Comparison of ENCODE assay signal across 15 cellular contexts in genomic region chr3:47579875-47580274, GRCh38. TPM values are rescaled to one million over a fixed set of nuclear protein-coding genes. Genes with fewer than 3 reads are reported as not detected.
DNase-seq lines count a peak whose midpoint lies in the region; ATAC-seq, FAIRE-seq and TF ChIP-seq lines count a peak whose summit lies in the region.
"Had no signal": no experiment of that assay in that cellular context is flagged by ENCODE, and none has a peak within 500 bp of the region (broad histone marks: within the 10 kb centered on the region; RNA-seq: fewer than 3 reads in every experiment).

No MANE protein-coding gene starts in this region.

- H3K4me1 ChIP-seq in endothelial cell of umbilical vein (ENCODE audit: control insufficient read depth, extremely low read depth, insufficient read depth, low read length): no peaks in the 10 kb centered on the region

- no peaks in the 10 kb centered on the region for H3K9me1 ChIP-seq in endothelial cell of umbilical vein (replicated peaks; ENCODE audit: control insufficient read depth, extremely low read depth, insufficient read depth, low read length)

- POLR2A ChIA-PET in endothelial cell of umbilical vein (lab: Charles Lee): no interaction called here

- peaks cover 3% of the 10 kb centered on the region for H3K27me3 Mint-ChIP-seq in activated naive CD8-positive, alpha-beta T cell
- H3K27me3 Mint-ChIP-seq in activated naive CD8-positive, alpha-beta T cell treated with anti-CD3 and anti-CD28 coated beads for 36 hours: peaks cover 35% of the 10 kb centered on the region
- peaks cover 45% of the 10 kb centered on the region for H3K27me3 Mint-ChIP-seq in type B pancreatic cell

- H3K4me2 ChIP-seq in endothelial cell of umbilical vein (ENCODE audit: insufficient read depth, low read length): no peak overlapping the region

- no peak overlapping the region for H2AFZ ChIP-seq in endothelial cell of umbilical vein (ENCODE audit: low read depth, low read length)

- no peaks in the 10 kb centered on the region for H3K27me3 ChIP-seq in WERI-Rb-1 (ENCODE audit: insufficient read depth, low read depth, severe bottlenecking)
- peaks cover 14 to 17% of the 10 kb centered on the region in 2 experiments for H3K27me3 ChIP-seq in endothelial cell of umbilical vein (ENCODE audit: control insufficient read depth in 2 of 2, insufficient read depth in 2 of 2, low read length in 2 of 2)

- intact Hi-C loops in endothelial cell of umbilical vein (cut with micrococcal nuclease): loop anchor here (5.0 kb wide), 1 partner anchor 58 kb away; no protein-coding TSS in a partner anchor

- H3K36me3 ChIP-seq in WERI-Rb-1 (peaks cover 3% of the 10 kb centered on the region), endothelial cell of umbilical vein (ENCODE audit: control insufficient read depth in 2 of 2, extremely low read depth in 1 of 2, insufficient read depth in 2 of 2, low read length in 2 of 2) (no peaks in the 10 kb centered on the region)
- H3K36me3 ChIP-seq: MG63 had no signal

- dilution Hi-C loops in endothelial cell of umbilical vein (cut with MboI; ENCODE audit: extremely low pct_ligation_motif_present, low sequenced_read_pairs): no loop called here

- TF ChIP-seq POLR2A in endothelial cell of umbilical vein (IDR thresholded peaks at IDR 0.05; ENCODE audit: low read depth, low read length): no peak

- no peak overlapping the region for H3K9ac ChIP-seq in endothelial cell of umbilical vein (replicated peaks; ENCODE audit: extremely low read depth, insufficient read depth, low read length)
- H3K9ac ChIP-seq: BLaER1 treated with 17β-estradiol and CSF1 and Interleukin-3, amounts not matched to agents 10 nM and 100 nM had no signal

- TF ChIP-seq CTCF in WERI-Rb-1 (IDR thresholded peaks at IDR 0.05; ENCODE audit: low read depth, low read length) (no peak), endothelial cell of umbilical vein (IDR thresholded peaks at IDR 0.05; ENCODE audit: extremely low read depth in 1 of 2, insufficient read depth in 1 of 2, low read depth in 1 of 2, low read length in 2 of 2) (no peak), type B pancreatic cell (conservative IDR thresholded peaks at IDR 0.05) (no peak)

- H3K4me1 Mint-ChIP-seq in activated naive CD8-positive, alpha-beta T cell (ENCODE audit: low read depth): peaks cover 2% of the 10 kb centered on the region
- no peaks in the 10 kb centered on the region for H3K4me1 Mint-ChIP-seq in activated naive CD8-positive, alpha-beta T cell treated with anti-CD3 and anti-CD28 coated beads for 36 hours
- H3K4me1 Mint-ChIP-seq in type B pancreatic cell (ENCODE audit: unreplicated experiment): no peaks in the 10 kb centered on the region

- CTCF ChIA-PET in endothelial cell of umbilical vein (lab: Charles Lee): no interaction called here

- H3K79me2 ChIP-seq in endothelial cell of umbilical vein (ENCODE audit: control insufficient read depth, insufficient read depth, low read length): no peaks in the 10 kb centered on the region

- peak overlapping the region; percentile 75 for H3K4me3 Mint-ChIP-seq in activated naive CD8-positive, alpha-beta T cell
- no peak overlapping the region for H3K4me3 Mint-ChIP-seq in activated naive CD8-positive, alpha-beta T cell treated with anti-CD3 and anti-CD28 coated beads for 36 hours
- H3K4me3 Mint-ChIP-seq in type B pancreatic cell: peak overlapping the region; percentile 80

- no peaks in the 10 kb centered on the region for H4K20me1 ChIP-seq in endothelial cell of umbilical vein (replicated peaks; ENCODE audit: control insufficient read depth, extremely low read depth, insufficient read depth, low read length)

- no TSS peak for BruUV-seq in endothelial cell of umbilical vein (replicated peaks; lab: Mats Ljungman, UMichigan)

- FAIRE-seq in endothelial cell of umbilical vein (lab: Jason Lieb, UNC): no peak

- H3K9me3 Mint-ChIP-seq in activated naive CD8-positive, alpha-beta T cell (ENCODE audit: low read depth): no peaks in the 10 kb centered on the region
- H3K9me3 Mint-ChIP-seq in activated naive CD8-positive, alpha-beta T cell treated with anti-CD3 and anti-CD28 coated beads for 36 hours: no peaks in the 10 kb centered on the region
- no peaks in the 10 kb centered on the region for H3K9me3 Mint-ChIP-seq in type B pancreatic cell

- peak overlapping the region; percentile 53 for H3K4me3 ChIP-seq in WERI-Rb-1 (ENCODE audit: low read depth, low read length)
- H3K4me3 ChIP-seq in endothelial cell of umbilical vein (replicated peaks in 1 of 3; ENCODE audit: insufficient read depth in 1 of 3, low read depth in 1 of 3, low read length in 3 of 3): no peak overlapping the region
- H3K4me3 ChIP-seq: MG63 had no signal

- H3K27ac ChIP-seq in WERI-Rb-1: no peak overlapping the region
- H3K27ac ChIP-seq in endothelial cell of umbilical vein (ENCODE audit: insufficient read depth, low read depth, low read length): no peak overlapping the region
- H3K27ac ChIP-seq: BLaER1 treated with 17β-estradiol and CSF1 and Interleukin-3, amounts not matched to agents 10 nM and 100 nM; epithelial cell of prostate had no signal

- ATAC-seq in GM18867 (IDR thresholded peaks at IDR 0.05; ENCODE audit: unreplicated experiment): no peak

- DNase-seq in activated naive CD8-positive, alpha-beta T cell treated with anti-CD3 and anti-CD28 coated beads for 36 hours: no peak
- no peak for DNase-seq in WERI-Rb-1
- no peak for DNase-seq in endothelial cell of umbilical vein (ENCODE audit: low read depth, low spot score)
- no peak for DNase-seq in type B pancreatic cell (ENCODE audit: extremely low spot score, unreplicated experiment)
- no peak for DNase-seq in HK-2 (ENCODE audit: unreplicated experiment)
- DNase-seq: activated CD4-positive, alpha-beta T cell treated with anti-CD3 and anti-CD28 coated beads, Interleukin-2, amount 50 U/mL, for 4 hours; cerebellar nuclear complex; HCEC 1CT; MG63; NK-92 treated with Interleukin-12 subunit alpha and Interleukin-12 subunit beta, amount 100 ng/mL, for 24 hours; T-helper 9 cell had no signal

- H3K27ac Mint-ChIP-seq in activated naive CD8-positive, alpha-beta T cell: no peak overlapping the region
- no peak overlapping the region for H3K27ac Mint-ChIP-seq in activated naive CD8-positive, alpha-beta T cell treated with anti-CD3 and anti-CD28 coated beads for 36 hours
- H3K27ac Mint-ChIP-seq in type B pancreatic cell: peak overlapping the region; percentile 1

- H3K9me3 ChIP-seq in WERI-Rb-1 (ENCODE audit: severe bottlenecking): peaks cover 4% of the 10 kb centered on the region
- H3K9me3 ChIP-seq in endothelial cell of umbilical vein (replicated peaks; ENCODE audit: control insufficient read depth, insufficient read depth, low read length): no peaks in the 10 kb centered on the region
- H3K9me3 ChIP-seq: BLaER1 treated with 17β-estradiol and CSF1 and Interleukin-3, amounts not matched to agents 10 nM and 100 nM; MG63 had no signal

- H3K36me3 Mint-ChIP-seq in activated naive CD8-positive, alpha-beta T cell: no peaks in the 10 kb centered on the region
- H3K36me3 Mint-ChIP-seq in activated naive CD8-positive, alpha-beta T cell treated with anti-CD3 and anti-CD28 coated beads for 36 hours: no peaks in the 10 kb centered on the region
- H3K36me3 Mint-ChIP-seq in type B pancreatic cell: no peaks in the 10 kb centered on the region

TF ChIP-seq in endothelial cell of umbilical vein, 7 proteins besides CTCF, POLR2A, EP300 and RAD21:
- no peak for TF ChIP-seq MYC (IDR thresholded peaks at IDR 0.05; ENCODE audit: low read depth, low read length)
- TF ChIP-seq EZH2 (IDR thresholded peaks at IDR 0.05; ENCODE audit: borderline replicate concordance, low read depth, low read length, severe bottlenecking): no peak
- peak; percentile 9 for TF ChIP-seq POLR2AphosphoS5 (IDR thresholded peaks at IDR 0.05; ENCODE audit: insufficient read depth, low read depth, low read length)
- TF ChIP-seq GATA2 (IDR thresholded peaks at IDR 0.05; ENCODE audit: insufficient read depth, insufficient read length, low read depth, low read length): no peak
- TF ChIP-seq FOS (IDR thresholded peaks at IDR 0.05; ENCODE audit: borderline replicate concordance, insufficient read depth, low read length): no peak

RNA-seq across cellular contexts. Expression of gene CSPG5, which starts 1.2 kb away (rescaled TPM):
- under 1 TPM; 0.54 to 0.56 TPM for total RNA-seq in activated naive CD8-positive, alpha-beta T cell treated with anti-CD3 and anti-CD28 coated beads for 36 hours
- 0.55 and 0.65 TPM in 2 replicates for total RNA-seq in endothelial cell of umbilical vein
- 0.32 and 0.33 TPM in 2 replicates for polyA plus RNA-seq in endothelial cell of umbilical vein
- 0.43 and 0.54 TPM in 2 replicates for polyA plus RNA-seq in endothelial cell of umbilical vein (2011; cell fraction: cytosol; rRNA removed)
- 0.32 and 0.41 TPM in 2 replicates for polyA plus RNA-seq in endothelial cell of umbilical vein (2011; cell fraction: nucleus; rRNA removed)
- polyA plus RNA-seq in endothelial cell of umbilical vein (2012): 0.19 and 0.24 TPM in 2 replicates
- polyA minus RNA-seq in endothelial cell of umbilical vein: 0.25 and 0.32 TPM in 2 replicates
- 0.41 TPM for polyA minus RNA-seq in endothelial cell of umbilical vein (2011; cell fraction: cytosol; rRNA and poly(A)+ RNA removed)
- 0.53 and 0.58 TPM in 2 replicates for polyA minus RNA-seq in endothelial cell of umbilical vein (2011; cell fraction: nucleus; rRNA and poly(A)+ RNA removed)
- total RNA-seq in type B pancreatic cell (ENCODE audit: low replicate concordance): 1.2 and 2.1 TPM in 2 replicates
